In genomic region chrX:97531824-97532223, GRCh38 we compare ENCODE assay signal across 18 cellular contexts.
DNase-seq lines count a peak whose midpoint lies in the region; ATAC-seq, FAIRE-seq and TF ChIP-seq lines count a peak whose summit lies in the region.
"Had no signal": no experiment of that assay in that cellular context is flagged by ENCODE, and none has a peak within 500 bp of the region (broad histone marks: within the 10 kb centered on the region; RNA-seq: fewer than 3 reads in every experiment).

No MANE protein-coding gene starts in this region.

- H4K8ac ChIP-seq in IMR-90 (ENCODE audit: low read depth in 2 of 2, low read length in 2 of 2): no peak overlapping the region

- H3K27me3 ChIP-seq in IMR-90 (ENCODE audit: control insufficient read depth, insufficient read depth, low read length) (no peaks in the 10 kb centered on the region), K562 (ENCODE audit: control insufficient read depth in 2 of 2, insufficient read depth in 2 of 2, low read length in 2 of 2) (no peaks in the 10 kb centered on the region)
- H3K27me3 ChIP-seq: BE2C had no signal

- no peak overlapping the region for H2BK120ac ChIP-seq in IMR-90 (ENCODE audit: low read depth, low read length)

- H3K4me3 ChIP-seq in IMR-90 (ENCODE audit: insufficient read depth, low read depth, low read length) (no peak overlapping the region), K562 (no peak overlapping the region)

- DNase-seq in NCI-H1092 treated with DMSO at 0.1 percent for 48 hours (lab: John Stamatoyannopoulos, UW): peak; percentile 2
- DNase-seq in NCI-H1092 (lab: John Stamatoyannopoulos, UW): no peak
- DNase-seq in IMR-90: no peak
- DNase-seq in K562 (ENCODE audit: extremely low read depth in 1 of 4, low spot score in 3 of 4): no peak
- DNase-seq in hepatic stellate cell (ENCODE audit: low spot score): no peak
- DNase-seq in NCI-H187 (lab: John Stamatoyannopoulos, UW): no peak
- DNase-seq: 8988T; BE2C; C1 segment of cervical spinal cord; Caco-2; CD4-positive, alpha-beta T cell; GDM1; H9; Kasumi-1; KG1 had no signal

- in situ Hi-C loops in IMR-90 (cut with MboI; ENCODE audit: low sequenced_read_pairs): no loop called here
- in situ Hi-C loops in K562 (cut with MboI): no loop called here

- H3K56ac ChIP-seq in IMR-90 (ENCODE audit: extremely low read depth, insufficient read depth, low read length): no peak overlapping the region

- H3K4me2 ChIP-seq in IMR-90 (ENCODE audit: low read depth, low read length) (no peak overlapping the region), K562 (ENCODE audit: insufficient read depth, low read length) (no peak overlapping the region)

- H4K20me1 ChIP-seq in IMR-90 (ENCODE audit: insufficient read depth, low read length) (no peaks in the 10 kb centered on the region), K562 (replicated peaks; ENCODE audit: control insufficient read depth, insufficient read depth, low read length) (no peaks in the 10 kb centered on the region)

- dilution Hi-C loops in IMR-90 (cut with HindIII; ENCODE audit: low sequenced_read_pairs, unreplicated experiment): no loop called here

- H4K91ac ChIP-seq in IMR-90 (ENCODE audit: insufficient read depth, low read depth, low read length): no peak overlapping the region

- ATAC-seq in IMR-90 (ENCODE audit: low read depth) (no peak), K562 (no peak), HG02973 (IDR thresholded peaks at IDR 0.05; ENCODE audit: unreplicated experiment) (no peak)

- BruUV-seq in IMR-90 (replicated peaks; lab: Mats Ljungman, UMichigan) (no TSS peak), K562 (replicated peaks; lab: Mats Ljungman, UMichigan) (no TSS peak)

- no peaks in the 10 kb centered on the region for H3K9me1 ChIP-seq in IMR-90 (ENCODE audit: insufficient read depth, low read length)
- H3K9me1 ChIP-seq in K562 (ENCODE audit: control insufficient read depth, insufficient read depth, low read length): no peaks in the 10 kb centered on the region

- H3K18ac ChIP-seq in IMR-90 (ENCODE audit: low read depth, low read length): no peak overlapping the region

- H3K9me3 ChIP-seq in IMR-90 (ENCODE audit: control insufficient read depth, insufficient read depth, low read length) (peaks cover 3% of the 10 kb centered on the region; the same call in 1 of the 2 replicates), K562 (replicated peaks; ENCODE audit: control insufficient read depth, insufficient read depth, low read depth, low read length) (no peaks in the 10 kb centered on the region; the same call in 1 of the 2 replicates)
- H3K9me3 ChIP-seq: BE2C, Caco-2 had no signal

- no peak for TF ChIP-seq CTCF in IMR-90 (conservative IDR thresholded peaks at IDR 0.05; ENCODE audit: low read depth, low read length)
- TF ChIP-seq CTCF in K562 (IDR thresholded peaks at IDR 0.05 in 2 of 3, conservative IDR thresholded peaks at IDR 0.05 in 1 of 3; ENCODE audit: insufficient read depth in 2 of 3, low read depth in 1 of 3, low read length in 3 of 3): no peak

- TF ChIP-seq POLR2A in IMR-90 (IDR thresholded peaks at IDR 0.05; ENCODE audit: low read depth, low read length) (no peak), K562 (conservative IDR thresholded peaks at IDR 0.05) (no peak)

- H3K23ac ChIP-seq in IMR-90 (ENCODE audit: low read depth, low read length): no peak overlapping the region

- TF ChIP-seq RAD21 in IMR-90 (IDR thresholded peaks at IDR 0.05; ENCODE audit: low read length) (no peak), K562 (CRISPR knock-in tag; conservative IDR thresholded peaks at IDR 0.05 in 1 of 2, IDR thresholded peaks at IDR 0.05 in 1 of 2) (no peak)

- no peak overlapping the region for H3K9ac ChIP-seq in IMR-90 (ENCODE audit: low read depth, low read length)
- H3K9ac ChIP-seq in K562 (ENCODE audit: insufficient read depth in 1 of 2, low read depth in 2 of 2, low read length in 2 of 2): no peak overlapping the region

- H2AK5ac ChIP-seq in IMR-90 (ENCODE audit: low read depth, low read length): no peak overlapping the region

- H4K5ac ChIP-seq in IMR-90 (ENCODE audit: low read depth, low read length): no peak overlapping the region

- H3K4me1 ChIP-seq in IMR-90 (ENCODE audit: control insufficient read depth, insufficient read depth, low read length) (no peaks in the 10 kb centered on the region), K562 (replicated peaks in 1 of 2; ENCODE audit: control insufficient read depth in 2 of 2, insufficient read depth in 2 of 2, low read length in 2 of 2) (no peaks in the 10 kb centered on the region)
- H3K4me1 ChIP-seq: BE2C, Caco-2 had no signal

- H2BK5ac ChIP-seq in IMR-90 (ENCODE audit: low read depth, low read length, poor library complexity, severe bottlenecking): no peak overlapping the region

- no CpG with 5 or more reads among the region's 3 CpGs for WGBS in IMR-90 (ENCODE audit: extremely low coverage in 2 of 2, insufficient read length in 1 of 2), 2 experiments
- WGBS in K562 (ENCODE audit: insufficient coverage, low coverage, missing lambda C conversion rate): 0% methylated on average over 3 of the region's 3 CpGs

- no peak overlapping the region for H2BK15ac ChIP-seq in IMR-90 (ENCODE audit: low read depth, low read length)

- intact Hi-C loops in IMR-90 (cut with micrococcal nuclease) (no loop called here), K562 (cut with micrococcal nuclease) (no loop called here)

- no peak overlapping the region for H2AK9ac ChIP-seq in IMR-90 (replicated peaks; ENCODE audit: low read depth, low read length, poor library complexity)

- H3K79me1 ChIP-seq in IMR-90 (ENCODE audit: low read depth in 1 of 2, low read length in 2 of 2): no peaks in the 10 kb centered on the region

- FAIRE-seq in K562 (lab: Jason Lieb, UNC): no peak
- FAIRE-seq: H1 had no signal

- H3K36me3 ChIP-seq in IMR-90 (ENCODE audit: control insufficient read depth, insufficient read depth, low read length) (no peaks in the 10 kb centered on the region), K562 (ENCODE audit: control insufficient read depth, insufficient read depth, low read length) (no peaks in the 10 kb centered on the region)
- H3K36me3 ChIP-seq: BE2C had no signal

- H2AFZ ChIP-seq in IMR-90 (replicated peaks; ENCODE audit: low read length, poor library complexity): no peak overlapping the region
- no peak overlapping the region for H2AFZ ChIP-seq in K562 (ENCODE audit: low read depth, low read length)

- TF ChIP-seq EP300 in K562 (IDR thresholded peaks at IDR 0.05; ENCODE audit: low read length): no peak

- no peak overlapping the region for H3K4ac ChIP-seq in IMR-90 (ENCODE audit: low read depth, low read length)

- CTCF ChIA-PET in IMR-90 (lab: Yijun Ruan, JAX): no interaction called here
- CTCF ChIA-PET in K562 (lab: Yijun Ruan, JAX; ENCODE audit: low intra/inter-chr PET ratio): no interaction called here

- no peak overlapping the region for H3K14ac ChIP-seq in IMR-90 (replicated peaks; ENCODE audit: low read depth, low read length)

- no peaks in the 10 kb centered on the region for H3K79me2 ChIP-seq in K562 (ENCODE audit: control insufficient read depth, insufficient read depth, low read length)

- no peak overlapping the region for H2BK20ac ChIP-seq in IMR-90 (ENCODE audit: low read depth, low read length)

- H3K27ac ChIP-seq in IMR-90 (ENCODE audit: insufficient read depth, low read length) (no peak overlapping the region), K562 (ENCODE audit: extremely low read depth, low read depth, low read length) (no peak overlapping the region)
- H3K27ac ChIP-seq: HL-60 had no signal

- POLR2A ChIA-PET in IMR-90 (lab: Charles Lee; ENCODE audit: unreplicated experiment): no interaction called here
- POLR2A ChIA-PET in K562 (lab: Yijun Ruan, JAX): no interaction called here

TF ChIP-seq in IMR-90, 13 proteins besides CTCF, POLR2A, EP300 and RAD21:
- no peak for TF ChIP-seq RFX5 (IDR thresholded peaks at IDR 0.05; ENCODE audit: low read depth, low read length)
- no peak for TF ChIP-seq NFE2L2 (IDR thresholded peaks at IDR 0.05; ENCODE audit: low read depth, low read length)
- peak; percentile 77 for TF ChIP-seq MAFK (IDR thresholded peaks at IDR 0.05; ENCODE audit: low read depth, low read length)
- TF ChIP-seq FOS (IDR thresholded peaks at IDR 0.05; ENCODE audit: low read depth, low read length): no peak

TF ChIP-seq in K562, 482 proteins besides CTCF, POLR2A, EP300 and RAD21:
- no peak for TF ChIP-seq E2F8 (IDR thresholded peaks at IDR 0.05; ENCODE audit: low read depth, partially characterized antibody)
- peak; percentile 16; the same call in 1 of the 2 replicates for TF ChIP-seq C11orf30 (IDR thresholded peaks at IDR 0.05; ENCODE audit: low read depth)
- no peak for TF ChIP-seq DMBX1 (CRISPR knock-in tag; IDR thresholded peaks at IDR 0.05; ENCODE audit: borderline replicate concordance)
TF ChIP-seq in K562: peak in this region for 1.
